In the genomic region with DNA sequence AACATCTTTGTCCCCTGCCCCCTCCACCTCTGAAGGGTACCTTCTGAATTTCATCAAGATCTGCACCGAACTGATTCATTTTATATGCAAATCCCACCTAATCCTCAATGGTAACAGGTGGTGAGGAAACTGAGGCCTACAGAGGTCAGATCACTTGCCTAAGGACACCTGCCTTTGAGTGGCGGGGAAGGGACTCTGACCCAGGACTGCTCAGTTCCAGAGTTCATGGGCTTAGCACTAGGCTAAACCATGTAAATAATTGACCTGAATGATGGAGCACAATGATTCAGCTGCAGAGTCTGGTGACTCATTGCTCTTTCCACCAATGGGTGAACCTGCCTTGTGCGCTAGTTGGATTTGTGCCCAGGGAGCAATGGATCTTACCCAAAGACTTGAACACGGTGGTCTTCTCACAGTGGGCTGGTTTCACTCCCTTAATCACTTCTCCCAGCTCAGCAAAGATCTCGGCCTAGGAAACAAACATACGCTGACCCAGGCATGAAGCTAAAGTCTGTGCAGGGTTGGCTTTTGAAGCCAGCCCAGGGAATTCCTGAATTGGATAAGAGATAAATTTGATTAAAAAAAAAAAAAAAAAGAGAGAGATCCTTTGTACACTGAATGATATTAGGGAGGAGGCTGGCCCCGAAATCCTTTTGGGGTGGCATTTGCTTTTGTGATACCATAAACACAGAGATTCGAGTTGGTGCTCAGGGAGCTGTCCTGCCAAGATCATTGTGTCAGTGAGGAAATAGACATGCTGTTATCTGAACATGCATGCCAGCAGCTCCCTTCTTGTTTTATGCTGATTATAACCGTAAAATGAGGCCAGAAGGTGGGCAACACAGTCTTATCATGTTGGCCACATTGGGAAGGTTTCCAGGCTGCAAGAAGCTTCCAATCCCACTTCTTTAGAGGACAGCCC, we compare ENCODE assay signal across 14 cellular contexts. TPM values are rescaled to one million over a fixed set of nuclear protein-coding genes. Genes with fewer than 3 reads are reported as not detected.
DNase-seq lines count a peak whose midpoint lies in the region; ATAC-seq and TF ChIP-seq lines count a peak whose summit lies in the region.
"Had no signal": no experiment of that assay in that cellular context is flagged by ENCODE, and none has a peak within 500 bp of the region (broad histone marks: within the 10 kb centered on the region; RNA-seq: fewer than 3 reads in every experiment).

No MANE protein-coding gene starts in this region.

- peak; percentile 98 for ATAC-seq in RWPE2 (ENCODE audit: low read depth)
- no peak for ATAC-seq in HG02571 (IDR thresholded peaks at IDR 0.05; ENCODE audit: unreplicated experiment)
- ATAC-seq in GM19351 (IDR thresholded peaks at IDR 0.05; ENCODE audit: unreplicated experiment), result no peak
- ATAC-seq: stimulated activated naive CD8-positive, alpha-beta T cell treated with anti-CD3 and anti-CD28 coated beads, Interleukin-15, amount 100 ng/mL, for 72 hours had no signal

- H3K4me3 ChIP-seq in RWPE2 (ENCODE audit: severe bottlenecking) (no peak overlapping the region), transverse colon (no peak overlapping the region), tibial nerve (no peak overlapping the region)

- H3K4me1 ChIP-seq in RWPE2 (ENCODE audit: insufficient read depth, poor library complexity, severe bottlenecking), result no peaks in the 10 kb centered on the region
- peaks cover 9 to 46% (median 27%) of the 10 kb centered on the region in 4 donors for H3K4me1 ChIP-seq in transverse colon
- peaks cover 0 to 9% (median 0%) of the 10 kb centered on the region in 4 donors for H3K4me1 ChIP-seq in tibial nerve

- H3K9me3 ChIP-seq in RWPE2 (ENCODE audit: severe bottlenecking) (no peaks in the 10 kb centered on the region), transverse colon (no peaks in the 10 kb centered on the region), tibial nerve (no peaks in the 10 kb centered on the region)

- no peak for TF ChIP-seq CTCF in RWPE2 (IDR thresholded peaks at IDR 0.05; ENCODE audit: poor library complexity, severe bottlenecking)
- TF ChIP-seq CTCF in transverse colon (IDR thresholded peaks at IDR 0.05), result no peak
- TF ChIP-seq CTCF in tibial nerve (IDR thresholded peaks at IDR 0.05), result no peak

- H3K27me3 ChIP-seq in RWPE2 (ENCODE audit: insufficient read depth, poor library complexity, severe bottlenecking) (no peaks in the 10 kb centered on the region), transverse colon (no peaks in the 10 kb centered on the region), tibial nerve (no peaks in the 10 kb centered on the region)

- H3K36me3 ChIP-seq in RWPE2 (ENCODE audit: low read depth) (no peaks in the 10 kb centered on the region), transverse colon (no peaks in the 10 kb centered on the region), tibial nerve (no peaks in the 10 kb centered on the region)

- WGBS in transverse colon (ENCODE audit: low coverage in 1 of 2), 2 donors, result 43% methylated on average over 3 to 9 of the region's 9 CpGs
- WGBS in tibial nerve, 2 donors, result 76 to 82% methylated on average over 9 of the region's 9 CpGs

- no peak for TF ChIP-seq EP300 in transverse colon (IDR thresholded peaks at IDR 0.05; ENCODE audit: low read depth)
- TF ChIP-seq EP300 in tibial nerve (IDR thresholded peaks at IDR 0.05), result no peak

- in situ Hi-C loops in transverse colon (cut with MboI; ENCODE audit: low pct_ligation_motif_present in 1 of 4, low pct_unique_long_range_greater_than_20kb in 1 of 4, low sequenced_read_pairs in 3 of 4), result loop anchor here in 1 of 4 donors (10.0 kb wide), 1 partner anchor 76 kb away; no protein-coding TSS in a partner anchor

- DNase-seq in DMS153 (lab: John Stamatoyannopoulos, UW), result peak; percentile 5
- no peak for DNase-seq in DMS153 treated with DMSO at 0.1 percent for 48 hours (lab: John Stamatoyannopoulos, UW; ENCODE audit: unreplicated experiment)
- no peak for DNase-seq in RWPE2 (ENCODE audit: low spot score)
- peak; percentile 25 for DNase-seq in glomerular endothelial cell (ENCODE audit: extremely low read depth, low read depth, low spot score)
- DNase-seq in transverse colon, result peak; percentile 84
- DNase-seq in tibial nerve (ENCODE audit: low spot score in 2 of 2), result no peak
- DNase-seq: activated CD4-positive, CD25-positive, alpha-beta regulatory T cell treated with anti-CD3 and anti-CD28 coated beads, Interleukin-2, amount 50 U/mL, for 72 hours; NCI-H2107; stimulated activated naive CD8-positive, alpha-beta T cell treated with anti-CD3 and anti-CD28 coated beads, Interleukin-15, amount 100 ng/mL, for 72 hours had no signal

- intact Hi-C loops in transverse colon (cut with DNase I; ENCODE audit: low total_unique reads), result loop anchor here (10.0 kb wide), 1 partner anchor 56 kb away; no protein-coding TSS in a partner anchor

- no peak overlapping the region for H3K27ac ChIP-seq in RWPE2 (ENCODE audit: poor library complexity, severe bottlenecking)
- H3K27ac ChIP-seq in transverse colon, result peak overlapping the region; percentile 51 to 68 (median 62)
- peak overlapping the region in 1 of 4 donors; percentile 34 for H3K27ac ChIP-seq in tibial nerve
- H3K27ac ChIP-seq: 22Rv1 had no signal

- TF ChIP-seq POLR2A in transverse colon (IDR thresholded peaks at IDR 0.05) (no peak), tibial nerve (IDR thresholded peaks at IDR 0.05) (no peak)

RNA-seq across cellular contexts. Expression of gene CRYM, which starts 17.0 kb away (rescaled TPM):
- total RNA-seq in glomerular endothelial cell (0.12 and 8.1 TPM in 2 replicates), transverse colon (10 to 100 TPM in 2 of 4 donors, 1 to 10 TPM in 1, not detected in 1; 5.6 to 23.1 (median 18.3) TPM), tibial nerve (not detected)

RNA-seq across cellular contexts. Expression of gene ANKS4B, which starts 27.6 kb away (rescaled TPM):
- total RNA-seq in glomerular endothelial cell (not detected in 2 replicates), transverse colon (10 to 100 TPM; 27.7 to 70.2 (median 41.4) TPM), tibial nerve (under 1 TPM in 1 of 4 donors, not detected in 3; 0.20 TPM)
- total RNA-seq: dermis microvascular lymphatic vessel endothelial cell, neural crest cell had no signal

RNA-seq across cellular contexts. Expression of gene ZP2, which starts 49.8 kb away (rescaled TPM):
- total RNA-seq in glomerular endothelial cell (not detected in 2 replicates), transverse colon (under 1 TPM in 1 of 4 donors, not detected in 3; 0.27 TPM), tibial nerve (not detected)
- total RNA-seq: dermis microvascular lymphatic vessel endothelial cell, neural crest cell had no signal

Comparison
In these comparisons a context has a peak if more than half of its experiments do, and no peak if none do; other contexts are left out.
1. DNase-seq: peak in DMS153 (single experiment), glomerular endothelial cell (single experiment) and transverse colon (single experiment); none in DMS153 treated with DMSO at 0.1 percent for 48 hours (single experiment), RWPE2 (single experiment) and tibial nerve (0 of 2).
2. RNA of gene ANKS4B, which starts 27.6 kb away (total RNA-seq): 27.7 to 70.2 TPM in transverse colon; not detected in glomerular endothelial cell and 0.20 TPM in tibial nerve; every median in the first group is over 10 times any median in the second.